Comparison of ENCODE assay signal across 21 cellular contexts in genomic region chr9:129547869-129548570, GRCh38.
DNase-seq lines count a peak whose midpoint lies in the region; ATAC-seq and TF ChIP-seq lines count a peak whose summit lies in the region.
"Had no signal": no experiment of that assay in that cellular context is flagged by ENCODE, and none has a peak within 500 bp of the region (broad histone marks: within the 10 kb centered on the region; RNA-seq: fewer than 3 reads in every experiment).

No MANE protein-coding gene starts in this region.

- 77 to 88% (median 80%) methylated on average over 6 to 9 of the region's 9 CpGs for WGBS in spleen, 5 donors

- H3K9me3 Mint-ChIP-seq in chondrocyte (ENCODE audit: low read depth): no peaks in the 10 kb centered on the region
- H3K9me3 Mint-ChIP-seq: activated B cell treated with CpG ODN at 0.5 μM for 24 hours; activated CD8-positive, alpha-beta T cell treated with anti-CD3 and anti-CD28 coated beads for 36 hours; activated naive CD8-positive, alpha-beta T cell treated with anti-CD3 and anti-CD28 coated beads, Interleukin-2, amount 10 ng/mL, durations not matched to agents 7 days and 5 days; naive B cell; stimulated activated naive CD8-positive, alpha-beta T cell treated with anti-CD3 and anti-CD28 coated beads, Interleukin-15, amount 100 ng/mL, for 72 hours; T-helper 1 cell treated with Interleukin-12 subunit alpha and Interleukin-12 subunit beta and Interleukin-4 antibody, amounts not matched to agents 30 μg/mL and 1 μg/mL, for 36 hours had no signal

- BruUV-seq in HCT116 (replicated peaks; lab: Mats Ljungman, UMichigan): no TSS peak

- H3K4me3 ChIP-seq in HCT116 (replicated peaks in 1 of 2; ENCODE audit: low read depth in 1 of 2, low read length in 2 of 2) (no peak overlapping the region), spleen (no peak overlapping the region), MM.1S (ENCODE audit: low read length) (no peak overlapping the region), BE2C (ENCODE audit: low read depth, low read length) (no peak overlapping the region)
- H3K4me3 ChIP-seq: lung had no signal

- H3F3A ChIP-seq in MM.1S (ENCODE audit: insufficient read depth, low read length): no peaks in the 10 kb centered on the region

- H3K9me3 ChIP-seq in HCT116 (ENCODE audit: control insufficient read depth in 1 of 2, insufficient read depth in 1 of 2, low read depth in 1 of 2, low read length in 2 of 2): no peaks in the 10 kb centered on the region
- H3K9me3 ChIP-seq in spleen: no peaks in the 10 kb centered on the region
- H3K9me3 ChIP-seq in MM.1S (replicated peaks; ENCODE audit: insufficient read depth, low read length): no peaks in the 10 kb centered on the region
- H3K9me3 ChIP-seq in BE2C: no peaks in the 10 kb centered on the region
- H3K9me3 ChIP-seq: Caco-2 had no signal

- POLR2A ChIA-PET in HCT116 (lab: Charles Lee): interaction anchor here (0.7 to 1.0 kb wide), 2 partner anchors 40 to 409 kb away, joined by 3 read pairs; no protein-coding TSS in a partner anchor

- H4K20me1 ChIP-seq in HCT116 (ENCODE audit: insufficient read depth) (no peaks in the 10 kb centered on the region), MM.1S (ENCODE audit: insufficient read depth, low read length) (no peaks in the 10 kb centered on the region)

- no peak overlapping the region for H3K4me3 Mint-ChIP-seq in chondrocyte (ENCODE audit: unreplicated experiment)
- H3K4me3 Mint-ChIP-seq: activated B cell treated with CpG ODN at 0.5 μM for 24 hours; activated CD8-positive, alpha-beta T cell treated with anti-CD3 and anti-CD28 coated beads for 36 hours; activated naive CD8-positive, alpha-beta T cell treated with anti-CD3 and anti-CD28 coated beads, Interleukin-2, amount 10 ng/mL, durations not matched to agents 7 days and 5 days; naive B cell; stimulated activated naive CD8-positive, alpha-beta T cell treated with anti-CD3 and anti-CD28 coated beads, Interleukin-15, amount 100 ng/mL, for 72 hours; T-helper 1 cell treated with Interleukin-12 subunit alpha and Interleukin-12 subunit beta and Interleukin-4 antibody, amounts not matched to agents 30 μg/mL and 1 μg/mL, for 36 hours had no signal

- H3K9ac ChIP-seq in HCT116 (ENCODE audit: low read length) (no peak overlapping the region), MM.1S (ENCODE audit: low read length) (no peak overlapping the region)

- ATAC-seq in HCT116: no peak
- ATAC-seq: activated CD8-positive, alpha-beta T cell treated with anti-CD3 and anti-CD28 coated beads for 36 hours; stimulated activated naive CD8-positive, alpha-beta T cell treated with anti-CD3 and anti-CD28 coated beads, Interleukin-15, amount 100 ng/mL, for 72 hours had no signal

- H3K27ac ChIP-seq in HCT116 (ENCODE audit: low read depth, low read length) (peak overlapping the region; percentile 32), spleen (peak overlapping the region in 7 of 8 donors; percentile 75 to 85 (median 82)), MM.1S (ENCODE audit: low read length) (no peak overlapping the region)

- DNase-seq in HCT116 (ENCODE audit: low read depth, low spot score) (no peak), chondrocyte (ENCODE audit: low spot score) (peak; percentile 38), kidney tubule cell (ENCODE audit: low spot score) (peak; percentile 67), spleen (no peak), MM.1S (no peak), BE2C (no peak), NCI-H146 (lab: John Stamatoyannopoulos, UW) (no peak)
- no peak for DNase-seq in stimulated activated naive CD4-positive, alpha-beta T cell (lab: John Stamatoyannopoulos, UW)
- DNase-seq: activated B cell treated with CpG ODN at 0.5 μM for 24 hours; activated CD8-positive, alpha-beta T cell treated with anti-CD3 and anti-CD28 coated beads for 36 hours; activated naive CD8-positive, alpha-beta T cell treated with anti-CD3 and anti-CD28 coated beads, Interleukin-2, amount 10 ng/mL, durations not matched to agents 7 days and 5 days; activated T-cell treated with anti-CD3 and anti-CD28 coated beads, Interleukin-2, amount 50 U/mL, for 48 hours; effector memory CD4-positive, alpha-beta T cell; MV-4-11; naive B cell; NCI-H2029; NCI-H510A treated with DMSO at 0.1 percent for 48 hours; stimulated activated naive CD8-positive, alpha-beta T cell treated with anti-CD3 and anti-CD28 coated beads, Interleukin-15, amount 100 ng/mL, for 72 hours had no signal

- peaks cover 23% of the 10 kb centered on the region for H3K4me1 Mint-ChIP-seq in chondrocyte (ENCODE audit: low read depth)

- H3K79me2 ChIP-seq in HCT116 (ENCODE audit: insufficient read depth, low read length): no peaks in the 10 kb centered on the region
- no peaks in the 10 kb centered on the region for H3K79me2 ChIP-seq in MM.1S (ENCODE audit: low read length)

- TF ChIP-seq CTCF in HCT116 (IDR thresholded peaks at IDR 0.05 in 2 of 3, conservative IDR thresholded peaks at IDR 0.05 in 1 of 3; ENCODE audit: borderline replicate concordance in 1 of 3, insufficient read depth in 1 of 3, low read depth in 2 of 3, low read length in 2 of 3) (no peak), chondrocyte (IDR thresholded peaks at IDR 0.05) (no peak), spleen (IDR thresholded peaks at IDR 0.05 in 8 of 11, conservative IDR thresholded peaks at IDR 0.05 in 3 of 11) (no peak), MM.1S (IDR thresholded peaks at IDR 0.05; ENCODE audit: low read length) (no peak), BE2C (IDR thresholded peaks at IDR 0.05; ENCODE audit: low read depth, low read length) (no peak)

- H3K36me3 Mint-ChIP-seq in chondrocyte (ENCODE audit: low read depth): no peaks in the 10 kb centered on the region
- H3K36me3 Mint-ChIP-seq: activated naive CD8-positive, alpha-beta T cell treated with anti-CD3 and anti-CD28 coated beads, Interleukin-2, amount 10 ng/mL, durations not matched to agents 7 days and 5 days had no signal

- intact Hi-C loops in HCT116 (cut with micrococcal nuclease) (no loop called here), spleen (cut with DNase I; ENCODE audit: low total_unique reads) (no loop called here)

- no peak overlapping the region for H2AFZ ChIP-seq in HCT116 (ENCODE audit: low read depth, low read length, poor library complexity, severe bottlenecking)
- no peak overlapping the region for H2AFZ ChIP-seq in MM.1S (ENCODE audit: low read length)

- CTCF ChIA-PET in HCT116 (lab: Charles Lee): interaction anchor here (0.7 to 1.6 kb wide), 2 partner anchors 36 to 61 kb away, joined by 3 to 5 read pairs; no protein-coding TSS in a partner anchor

- H3K4me2 ChIP-seq in HCT116 (ENCODE audit: low read length) (no peak overlapping the region; the same call in 1 of the 2 replicates), MM.1S (ENCODE audit: low read depth, low read length) (no peak overlapping the region)

- RAD21 ChIA-PET in HCT116 (lab: Charles Lee; ENCODE audit: low non-redundant PET in 1 of 2, low total read pairs in 2 of 2, uncharacterized antibody in 2 of 2, unreplicated experiment in 2 of 2): interaction anchor here in 1 of 2 experiments (0.6 kb wide), 1 partner anchor 13 kb away, joined by 3 read pairs; no protein-coding TSS in a partner anchor

- H3K36me3 ChIP-seq in HCT116 (ENCODE audit: control insufficient read depth in 1 of 2, insufficient read depth in 2 of 2, low read length in 2 of 2) (no peaks in the 10 kb centered on the region), spleen (no peaks in the 10 kb centered on the region), MM.1S (replicated peaks; ENCODE audit: insufficient read depth, low read length) (no peaks in the 10 kb centered on the region), BE2C (no peaks in the 10 kb centered on the region)

- no peak overlapping the region for H3K27ac Mint-ChIP-seq in chondrocyte (ENCODE audit: unreplicated experiment)
- H3K27ac Mint-ChIP-seq: activated B cell treated with CpG ODN at 0.5 μM for 24 hours; activated CD8-positive, alpha-beta T cell treated with anti-CD3 and anti-CD28 coated beads for 36 hours; activated naive CD8-positive, alpha-beta T cell treated with anti-CD3 and anti-CD28 coated beads, Interleukin-2, amount 10 ng/mL, durations not matched to agents 7 days and 5 days; naive B cell; stimulated activated naive CD8-positive, alpha-beta T cell treated with anti-CD3 and anti-CD28 coated beads, Interleukin-15, amount 100 ng/mL, for 72 hours; T-helper 1 cell treated with Interleukin-12 subunit alpha and Interleukin-12 subunit beta and Interleukin-4 antibody, amounts not matched to agents 30 μg/mL and 1 μg/mL, for 36 hours had no signal

- no peaks in the 10 kb centered on the region for H3K27me3 ChIP-seq in HCT116 (ENCODE audit: insufficient read depth, low read length)
- peaks cover 2 to 52% (median 18%) of the 10 kb centered on the region in 7 donors for H3K27me3 ChIP-seq in spleen (replicated peaks in 1 of 7)
- peaks cover 66% of the 10 kb centered on the region for H3K27me3 ChIP-seq in MM.1S (replicated peaks; ENCODE audit: insufficient read depth, low read length)
- H3K27me3 ChIP-seq in BE2C: no peaks in the 10 kb centered on the region

- H3K4me1 ChIP-seq in HCT116 (ENCODE audit: control insufficient read depth in 1 of 2, insufficient read depth in 2 of 2, low read length in 2 of 2): peaks cover 51 to 63% of the 10 kb centered on the region in 2 experiments
- H3K4me1 ChIP-seq in spleen: peaks cover 6 to 42% (median 25%) of the 10 kb centered on the region in 6 donors
- H3K4me1 ChIP-seq in MM.1S (ENCODE audit: low read length): no peaks in the 10 kb centered on the region
- no peaks in the 10 kb centered on the region; the same call in 1 of the 2 replicates for H3K4me1 ChIP-seq in BE2C

- TF ChIP-seq RAD21 in HCT116 (IDR thresholded peaks at IDR 0.05; ENCODE audit: low read depth): no peak

- no peaks in the 10 kb centered on the region for H3K9me2 ChIP-seq in HCT116 (ENCODE audit: insufficient read depth)
- H3K9me2 ChIP-seq in MM.1S (replicated peaks; ENCODE audit: insufficient read depth, low read length): no peaks in the 10 kb centered on the region

- TF ChIP-seq POLR2A in HCT116 (IDR thresholded peaks at IDR 0.05; ENCODE audit: borderline replicate concordance, extremely low read depth, insufficient read depth, insufficient read length) (no peak), spleen (IDR thresholded peaks at IDR 0.05) (no peak)

- H3K27me3 Mint-ChIP-seq in chondrocyte (ENCODE audit: low read depth): no peaks in the 10 kb centered on the region

TF ChIP-seq in HCT116, 20 proteins besides CTCF, POLR2A, EP300 and RAD21:
- TF ChIP-seq YY1 (IDR thresholded peaks at IDR 0.05; ENCODE audit: extremely low read depth, insufficient replicate concordance, low read depth, low read length) (no peak), JUND (IDR thresholded peaks at IDR 0.05) (no peak), ELF1 (IDR thresholded peaks at IDR 0.05; ENCODE audit: borderline replicate concordance, low read depth) (no peak), EZH2 (IDR thresholded peaks at IDR 0.05) (no peak), SP1 (IDR thresholded peaks at IDR 0.05; ENCODE audit: low read depth) (no peak)
TF ChIP-seq in HCT116: peak in this region for 0.

Comparison
In these comparisons a context has a peak if more than half of its experiments do, and no peak if none do; other contexts are left out.
1. DNase-seq: peak in chondrocyte (single experiment) and kidney tubule cell (single experiment); none in HCT116 (single experiment), spleen (single experiment), MM.1S (single experiment), BE2C (single experiment), stimulated activated naive CD4-positive, alpha-beta T cell (0 of 6) and NCI-H146 (single experiment).